Comparison of ENCODE assay signal across 28 cellular contexts in the genomic region with DNA sequence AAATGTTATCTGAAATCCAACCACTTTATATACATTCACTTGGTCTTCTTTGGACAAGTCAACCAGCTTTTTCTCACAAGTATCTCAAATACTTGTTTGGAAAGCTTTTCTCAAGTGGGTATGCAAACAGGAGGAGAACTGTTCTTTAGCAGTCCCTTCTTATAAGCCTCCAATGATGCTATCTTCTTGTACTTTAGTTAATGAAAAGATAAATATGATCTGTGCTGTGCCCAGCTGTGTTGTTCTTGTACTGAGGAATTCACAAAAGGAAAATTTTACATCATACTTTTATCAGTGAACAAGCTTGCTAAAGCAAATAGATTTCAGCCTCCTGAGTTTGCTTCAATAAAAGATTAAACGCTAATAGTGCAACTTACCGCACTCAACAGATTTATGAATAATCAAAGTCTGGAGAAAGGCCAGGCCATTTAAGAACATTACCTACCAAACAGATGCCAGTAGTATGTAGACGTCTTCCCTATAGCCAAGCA.
A peak's percentile ranks its signal among the peaks of the same experiment; 100 is the strongest.
DNase-seq lines count a peak whose midpoint lies in the region; ATAC-seq and TF ChIP-seq lines count a peak whose summit lies in the region.
"Had no signal": no experiment of that assay in that cellular context is flagged by ENCODE, and none has a peak within 500 bp of the region (broad histone marks: within the 10 kb centered on the region; RNA-seq: fewer than 3 reads in every experiment).

No MANE protein-coding gene starts in this region.

- WGBS in lung, 2 donors = 68 to 86% methylated on average over 3 of the region's 3 CpGs
- WGBS in upper lobe of left lung, 2 donors = 64 to 65% methylated on average over 3 of the region's 3 CpGs

- H3K27ac ChIP-seq in HEK293 (ENCODE audit: extremely low read depth, low read depth, low read length) = peak overlapping the region; percentile 17; the same call in 1 of the 2 replicates
- no peak overlapping the region for H3K27ac ChIP-seq in lung (ENCODE audit: low read depth in 1 of 2, low read length in 1 of 2)
- peak overlapping the region in 2 of 4 donors; percentile 52 to 60 for H3K27ac ChIP-seq in upper lobe of left lung
- H3K27ac ChIP-seq in SJCRH30 = no peak overlapping the region
- H3K27ac ChIP-seq: adrenal gland, brain microvascular endothelial cell, heart right ventricle, parathyroid adenoma, tibial artery had no signal

- POLR2A ChIA-PET in HEK293 (lab: Yijun Ruan, JAX) = no interaction called here
- POLR2A ChIA-PET in WTC11 (lab: Charles Lee) = no interaction called here

- DNase-seq in WTC11 (ENCODE audit: low spot score) (no peak), lung (ENCODE audit: low spot score) (no peak), upper lobe of left lung (no peak), HUDEP-2 (lab: John Stamatoyannopoulos, UW; ENCODE audit: unreplicated experiment in 76 of 76) (no peak), SJCRH30 (no peak)
- DNase-seq: activated CD4-positive, alpha-beta T cell treated with anti-CD3 and anti-CD28 coated beads for 4 hours; activated naive CD4-positive, alpha-beta T cell; activated T-cell treated with anti-CD3 and anti-CD28 coated beads, Interleukin-2, amount 50 U/mL, for 48 hours; adrenal gland; brain microvascular endothelial cell; DMS153; effector CD8-positive, alpha-beta T cell; foreskin fibroblast; GOT3; heart right ventricle; IMR-90; left colon; natural killer cell; NCI-H1436 treated with DMSO at 0.1 percent for 48 hours; stimulated activated CD4-positive, alpha-beta T cell treated with anti-CD3 and anti-CD28 coated beads, Interleukin-15, amount 100 ng/mL, for 24 hours; stimulated activated naive CD8-positive, alpha-beta T cell treated with anti-CD3 and anti-CD28 coated beads, Interleukin-15, amount 100 ng/mL, for 72 hours; tibial artery had no signal

- no peaks in the 10 kb centered on the region for H3K27me3 Mint-ChIP-seq in WTC11 (ENCODE audit: low read depth)
- H3K27me3 Mint-ChIP-seq: stimulated activated naive CD8-positive, alpha-beta T cell treated with anti-CD3 and anti-CD28 coated beads, Interleukin-15, amount 100 ng/mL, for 72 hours had no signal

- TF ChIP-seq CTCF in HEK293 (tag by site-specific recombination; IDR thresholded peaks at IDR 0.05) (no peak), WTC11 (IDR thresholded peaks at IDR 0.05) (no peak), lung (IDR thresholded peaks at IDR 0.05; ENCODE audit: control extremely low read depth, extremely low read depth) (no peak), upper lobe of left lung (IDR thresholded peaks at IDR 0.05) (no peak)

- no peaks in the 10 kb centered on the region for H3K9me3 ChIP-seq in HEK293 (ENCODE audit: control insufficient read depth, insufficient read depth, low read depth, low read length)
- H3K9me3 ChIP-seq in lung (ENCODE audit: control insufficient read depth in 2 of 2, insufficient read depth in 1 of 2, low read length in 1 of 2) = no peaks in the 10 kb centered on the region
- H3K9me3 ChIP-seq in upper lobe of left lung = no peaks in the 10 kb centered on the region
- H3K9me3 ChIP-seq in SJCRH30 (replicated peaks) = no peaks in the 10 kb centered on the region
- H3K9me3 ChIP-seq: adrenal gland, heart right ventricle, tibial artery had no signal

- H3K4me1 ChIP-seq in HEK293 (ENCODE audit: control insufficient read depth, insufficient read depth, low read length) = peaks cover 22% of the 10 kb centered on the region
- peaks cover 2 to 3% of the 10 kb centered on the region in 2 donors for H3K4me1 ChIP-seq in lung (ENCODE audit: control insufficient read depth in 2 of 2, insufficient read depth in 2 of 2, low read length in 2 of 2)
- H3K4me1 ChIP-seq in upper lobe of left lung = peaks cover 4 to 22% (median 14%) of the 10 kb centered on the region in 4 donors
- H3K4me1 ChIP-seq in SJCRH30 = peaks cover 12% of the 10 kb centered on the region
- H3K4me1 ChIP-seq: adrenal gland, parathyroid adenoma, tibial artery had no signal

- 0 out of 2 replicates have a peak, but pooled peaks cover 4% of the 10 kb centered on the region for H3K9me3 Mint-ChIP-seq in WTC11
- H3K9me3 Mint-ChIP-seq: CD14-positive monocyte; mesothelial cell of epicardium; natural killer cell; stimulated activated naive CD8-positive, alpha-beta T cell treated with anti-CD3 and anti-CD28 coated beads, Interleukin-15, amount 100 ng/mL, for 72 hours had no signal

- H3K4me1 Mint-ChIP-seq in WTC11 = peaks cover 35% of the 10 kb centered on the region
- H3K4me1 Mint-ChIP-seq: CD14-positive monocyte; natural killer cell; stimulated activated naive CD8-positive, alpha-beta T cell treated with anti-CD3 and anti-CD28 coated beads, Interleukin-15, amount 100 ng/mL, for 72 hours had no signal

- no peak overlapping the region for H3K4me3 ChIP-seq in HEK293 (ENCODE audit: low read depth, low read length)
- H3K4me3 ChIP-seq in lung = no peak overlapping the region
- H3K4me3 ChIP-seq in upper lobe of left lung = no peak overlapping the region
- no peak overlapping the region for H3K4me3 ChIP-seq in SJCRH30
- H3K4me3 ChIP-seq: adrenal gland, heart right ventricle, tibial artery had no signal

- H3K27ac Mint-ChIP-seq in WTC11 = peak overlapping the region; percentile 60
- H3K27ac Mint-ChIP-seq: CD14-positive monocyte; mesothelial cell of epicardium; natural killer cell; stimulated activated naive CD8-positive, alpha-beta T cell treated with anti-CD3 and anti-CD28 coated beads, Interleukin-15, amount 100 ng/mL, for 72 hours had no signal

- H3K4me3 Mint-ChIP-seq in WTC11 = no peak overlapping the region
- H3K4me3 Mint-ChIP-seq: CD14-positive monocyte; mesothelial cell of epicardium; natural killer cell; stimulated activated naive CD8-positive, alpha-beta T cell treated with anti-CD3 and anti-CD28 coated beads, Interleukin-15, amount 100 ng/mL, for 72 hours had no signal

- no peak for TF ChIP-seq POLR2A in upper lobe of left lung (IDR thresholded peaks at IDR 0.05)

- H3K36me3 ChIP-seq in HEK293 (ENCODE audit: control insufficient read depth in 2 of 2, insufficient read depth in 1 of 2, low read length in 2 of 2) (no peaks in the 10 kb centered on the region), lung (ENCODE audit: control insufficient read depth in 2 of 2, insufficient read depth in 2 of 2, low read length in 2 of 2) (no peaks in the 10 kb centered on the region), upper lobe of left lung (no peaks in the 10 kb centered on the region), SJCRH30 (no peaks in the 10 kb centered on the region)
- H3K36me3 ChIP-seq: adrenal gland, brain microvascular endothelial cell, heart right ventricle, tibial artery had no signal

- ATAC-seq in WTC11 (no peak), lung (ENCODE audit: insufficient read depth, low FRiP score) (peak; percentile 71), upper lobe of left lung (ENCODE audit: low FRiP score in 2 of 2) (peak; percentile 35 to 59), HG03097 (IDR thresholded peaks at IDR 0.05; ENCODE audit: low FRiP score, unreplicated experiment) (no peak)
- ATAC-seq: heart right ventricle; left colon; natural killer cell; sciatic nerve; stimulated activated naive CD8-positive, alpha-beta T cell treated with anti-CD3 and anti-CD28 coated beads, Interleukin-15, amount 100 ng/mL, for 72 hours had no signal

- no peaks in the 10 kb centered on the region for H3K36me3 Mint-ChIP-seq in WTC11
- H3K36me3 Mint-ChIP-seq: CD14-positive monocyte, mesothelial cell of epicardium, natural killer cell had no signal

- no peak for TF ChIP-seq EP300 in upper lobe of left lung (IDR thresholded peaks at IDR 0.05)

- CTCF ChIA-PET in HEK293 (lab: Yijun Ruan, JAX) (no interaction called here), WTC11 (lab: Charles Lee) (interaction anchor here (0.9 kb wide), 1 partner anchor 401 kb away, joined by 3 read pairs; no protein-coding TSS in a partner anchor)

- H3K27me3 ChIP-seq in lung (ENCODE audit: control insufficient read depth, insufficient read depth) = no peaks in the 10 kb centered on the region
- no peaks in the 10 kb centered on the region for H3K27me3 ChIP-seq in upper lobe of left lung
- no peaks in the 10 kb centered on the region for H3K27me3 ChIP-seq in SJCRH30
- H3K27me3 ChIP-seq: adrenal gland, brain microvascular endothelial cell, heart right ventricle, tibial artery had no signal

TF ChIP-seq in HEK293, 187 proteins besides CTCF, POLR2A, EP300 and RAD21 (continues in another document):
- TF ChIP-seq MEIS1 (CRISPR knock-in tag; IDR thresholded peaks at IDR 0.05; ENCODE audit: borderline replicate concordance) (no peak), TRIM28 (IDR thresholded peaks at IDR 0.05; ENCODE audit: borderline replicate concordance, low read length) (peak; percentile 32; the same call in 1 of the 2 replicates)

TF ChIP-seq in WTC11, 78 proteins besides CTCF, POLR2A, EP300 and RAD21 (continues in another document):
- TF ChIP-seq, protein P1, sequence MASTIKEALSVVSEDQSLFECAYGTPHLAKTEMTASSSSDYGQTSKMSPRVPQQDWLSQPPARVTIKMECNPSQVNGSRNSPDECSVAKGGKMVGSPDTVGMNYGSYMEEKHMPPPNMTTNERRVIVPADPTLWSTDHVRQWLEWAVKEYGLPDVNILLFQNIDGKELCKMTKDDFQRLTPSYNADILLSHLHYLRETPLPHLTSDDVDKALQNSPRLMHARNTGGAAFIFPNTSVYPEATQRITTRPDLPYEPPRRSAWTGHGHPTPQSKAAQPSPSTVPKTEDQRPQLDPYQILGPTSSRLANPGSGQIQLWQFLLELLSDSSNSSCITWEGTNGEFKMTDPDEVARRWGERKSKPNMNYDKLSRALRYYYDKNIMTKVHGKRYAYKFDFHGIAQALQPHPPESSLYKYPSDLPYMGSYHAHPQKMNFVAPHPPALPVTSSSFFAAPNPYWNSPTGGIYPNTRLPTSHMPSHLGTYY (CRISPR knock-in tag; IDR thresholded peaks at IDR 0.05) = no peak
- TF ChIP-seq ELF4 (CRISPR knock-in tag; IDR thresholded peaks at IDR 0.05; ENCODE audit: low read depth) = no peak
- TF ChIP-seq SMAD4 (CRISPR knock-in tag; IDR thresholded peaks at IDR 0.05) = no peak

Comparison
In these comparisons a context has a peak if more than half of its experiments do, and no peak if none do; other contexts are left out.
1. ATAC-seq: peak in lung (single experiment) and upper lobe of left lung (2 of 2); none in WTC11 (single experiment) and HG03097 (single experiment).
2. Of the 8 proteins assayed by ChIP-seq in both HEK293 and WTC11: peak only in HEK293: ZBTB21; only in WTC11: none; in both: none; in neither: 7.